ENCODE assay signal across 8 cellular contexts in the genomic region with DNA sequence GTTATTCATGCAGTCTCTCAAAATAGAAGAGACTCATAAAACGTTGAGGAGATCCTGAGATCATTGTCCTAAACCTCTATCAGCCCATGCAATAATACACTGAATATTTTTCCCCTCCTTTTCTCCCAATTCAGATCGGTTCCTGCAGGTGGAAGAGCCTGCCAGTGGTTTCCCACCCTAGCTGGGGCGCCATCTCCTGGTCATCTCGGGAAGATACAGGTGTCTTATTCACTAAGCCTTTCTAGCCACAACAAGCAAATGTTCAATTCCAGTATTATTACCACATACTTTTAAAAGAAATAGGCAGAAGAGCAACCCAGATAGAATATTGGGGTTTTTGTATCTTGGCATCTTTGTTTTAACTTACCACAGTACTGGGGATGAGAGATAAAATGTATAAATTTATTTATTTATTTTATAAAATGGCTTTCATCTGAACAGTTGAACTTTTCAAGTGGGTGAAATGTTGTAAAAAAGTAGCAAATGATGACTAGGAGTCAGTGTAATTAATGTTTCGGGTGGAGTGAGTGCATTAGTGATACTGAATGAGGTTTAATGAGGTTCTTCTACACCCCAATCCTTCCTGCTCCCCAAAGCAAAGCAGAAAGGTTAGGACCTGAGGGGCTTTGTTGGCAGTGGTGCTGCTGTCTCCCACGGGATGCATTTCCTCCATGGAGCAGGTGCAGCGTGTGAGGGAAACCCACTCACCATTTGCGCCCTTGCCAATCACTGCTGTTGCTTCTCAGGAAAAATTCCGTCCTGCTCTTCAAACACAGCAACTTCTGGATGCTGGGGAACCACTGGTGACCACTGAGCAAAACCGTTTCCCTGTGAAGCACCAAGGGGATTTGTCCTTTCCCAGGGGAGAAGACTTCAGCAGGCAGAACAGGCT.
DNase-seq lines count a peak whose midpoint lies in the region; ATAC-seq and TF ChIP-seq lines count a peak whose summit lies in the region.

No MANE protein-coding gene starts in this region.

- DNase-seq in DMS53 (lab: John Stamatoyannopoulos, UW) (peak; percentile 87), NCI-H460 (ENCODE audit: extremely low read depth, low read depth) (peak; percentile 61), coronary artery (ENCODE audit: low spot score) (no peak), lung microvascular endothelial cell (ENCODE audit: low read depth in 2 of 2) (peak; percentile 64 to 77)
- DNase-seq in activated CD4-positive, alpha-beta T cell treated with anti-CD3 and anti-CD28 coated beads for 48 hours = peak; percentile 80
- peak; percentile 42 to 53 for DNase-seq in stimulated activated CD8-positive, alpha-beta memory T cell treated with anti-CD3 and anti-CD28 coated beads, Interleukin-2, amount 100 ng/mL, for 48 hours (ENCODE audit: low read depth in 2 of 2)

- H3K27ac ChIP-seq in coronary artery = no peak overlapping the region

- ATAC-seq in HG02798 (IDR thresholded peaks at IDR 0.05; ENCODE audit: poor library complexity, unreplicated experiment) (peak; percentile 62), HG03196 (IDR thresholded peaks at IDR 0.05; ENCODE audit: unreplicated experiment) (no peak)

- TF ChIP-seq CTCF in coronary artery (IDR thresholded peaks at IDR 0.05) = peak; percentile 57

- no peak overlapping the region for H3K4me3 ChIP-seq in coronary artery
